Comparison of ENCODE assay signal across 14 cellular contexts in the genomic region with DNA sequence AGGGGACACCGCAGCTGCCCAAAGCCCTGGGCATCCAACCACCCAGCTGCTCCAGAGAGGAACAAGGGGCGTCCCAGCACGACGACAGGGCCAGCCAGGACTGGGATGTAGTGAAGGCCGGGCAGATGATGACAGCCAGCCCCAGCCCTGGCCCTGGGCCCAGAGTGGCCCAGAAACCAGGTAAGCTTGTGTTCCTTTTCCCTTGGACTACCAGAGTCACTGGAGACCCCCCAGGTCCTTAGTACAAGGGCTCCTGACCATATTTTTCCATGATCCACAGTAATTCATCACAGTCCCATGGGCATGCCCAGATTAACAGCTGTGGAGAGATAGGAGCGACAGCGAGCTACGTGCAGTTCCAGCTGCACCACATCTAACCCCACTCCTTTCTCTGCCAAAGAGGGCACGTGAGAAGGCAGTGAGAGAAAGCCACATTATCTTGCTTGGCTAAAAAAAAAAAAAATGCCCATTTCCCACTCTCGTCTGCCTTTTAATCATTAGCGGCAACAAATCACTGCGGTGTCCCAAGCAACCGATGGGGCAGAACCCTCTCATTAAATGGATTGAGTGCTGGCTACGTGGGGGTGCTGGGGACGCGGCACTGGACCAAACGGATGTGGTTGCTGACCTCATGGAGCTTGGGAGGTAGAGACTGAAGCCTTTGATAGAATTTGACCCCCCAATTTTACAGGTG. TPM values are rescaled to one million over a fixed set of nuclear protein-coding genes. Genes with fewer than 3 reads are reported as not detected.
DNase-seq lines count a peak whose midpoint lies in the region; ATAC-seq, FAIRE-seq and TF ChIP-seq lines count a peak whose summit lies in the region.
"Had no signal": no experiment of that assay in that cellular context is flagged by ENCODE, and none has a peak within 500 bp of the region (broad histone marks: within the 10 kb centered on the region; RNA-seq: fewer than 3 reads in every experiment).

No MANE protein-coding gene starts in this region.

- TF ChIP-seq CTCF in thoracic aorta (IDR thresholded peaks at IDR 0.05) (no peak), D721Med (IDR thresholded peaks at IDR 0.05; ENCODE audit: insufficient read depth, missing control alignments) (no peak)

- H3K9me3 ChIP-seq in esophagus (ENCODE audit: control insufficient read depth in 2 of 2, insufficient read depth in 1 of 2, low read depth in 1 of 2, low read length in 1 of 2) (no peaks in the 10 kb centered on the region), thoracic aorta (no peaks in the 10 kb centered on the region)
- H3K9me3 ChIP-seq: MG63 had no signal

- H3K36me3 Mint-ChIP-seq in activated T-helper 17 cell treated with anti-CD3 and anti-CD28 coated beads, Interleukin-2, amount 50 U/mL, for 72 hours (ENCODE audit: low read depth) = no peaks in the 10 kb centered on the region

- H3K27me3 Mint-ChIP-seq in activated T-helper 17 cell treated with anti-CD3 and anti-CD28 coated beads, Interleukin-2, amount 50 U/mL, for 72 hours = peaks cover 8% of the 10 kb centered on the region

- peak overlapping the region; percentile 40 to 63 for H3K27ac ChIP-seq in esophagus (ENCODE audit: low read depth in 2 of 2, low read length in 1 of 2)
- H3K27ac ChIP-seq in thoracic aorta = peak overlapping the region; percentile 96 to 99

- H3K36me3 ChIP-seq in esophagus (ENCODE audit: control insufficient read depth in 2 of 2, insufficient read depth in 2 of 2, low read length in 1 of 2) (no peaks in the 10 kb centered on the region), thoracic aorta (no peaks in the 10 kb centered on the region)
- H3K36me3 ChIP-seq: MG63 had no signal

- H3K27ac Mint-ChIP-seq in activated T-helper 17 cell treated with anti-CD3 and anti-CD28 coated beads, Interleukin-2, amount 50 U/mL, for 72 hours = no peak overlapping the region

- peak; percentile 11 for ATAC-seq in thoracic aorta (ENCODE audit: insufficient number of reproducible peaks, low FRiP score, low read depth)
- ATAC-seq in GM18861 (IDR thresholded peaks at IDR 0.05; ENCODE audit: unreplicated experiment) = no peak
- no peak for ATAC-seq in activated T-helper 17 cell treated with anti-CD3 and anti-CD28 coated beads, Interleukin-2, amount 50 U/mL, for 72 hours (replicated peaks)
- ATAC-seq: GM12878 had no signal

- 67% methylated on average over 17 of the region's 17 CpGs for WGBS in esophagus, 2 donors

- H3K4me3 Mint-ChIP-seq in activated T-helper 17 cell treated with anti-CD3 and anti-CD28 coated beads, Interleukin-2, amount 50 U/mL, for 72 hours = no peak overlapping the region

- H3K9me3 Mint-ChIP-seq in activated T-helper 17 cell treated with anti-CD3 and anti-CD28 coated beads, Interleukin-2, amount 50 U/mL, for 72 hours = no peaks in the 10 kb centered on the region

- no peaks in the 10 kb centered on the region for H3K27me3 ChIP-seq in esophagus (ENCODE audit: control insufficient read depth in 1 of 2, insufficient read depth in 2 of 2, low read length in 2 of 2)
- H3K27me3 ChIP-seq in thoracic aorta (replicated peaks; ENCODE audit: insufficient read depth) = no peaks in the 10 kb centered on the region
- H3K27me3 ChIP-seq: MG63 had no signal

- H3K4me1 Mint-ChIP-seq in activated T-helper 17 cell treated with anti-CD3 and anti-CD28 coated beads, Interleukin-2, amount 50 U/mL, for 72 hours = peaks cover 8% of the 10 kb centered on the region

- H3K4me3 ChIP-seq in esophagus (ENCODE audit: low read depth in 1 of 2, low read length in 2 of 2) (no peak overlapping the region), thoracic aorta (peak overlapping the region; percentile 9)
- H3K4me3 ChIP-seq: GM12878, MG63 had no signal

- peak; percentile 84 for DNase-seq in NCI-H2171 treated with DMSO at 0.1 percent for 48 hours (lab: John Stamatoyannopoulos, UW)
- DNase-seq in lung microvascular endothelial cell (ENCODE audit: low read depth in 2 of 2) = peak; percentile 49 to 96
- no peak for DNase-seq in thoracic aorta (ENCODE audit: low spot score)
- no peak for DNase-seq in D721Med (ENCODE audit: insufficient read length, low spot score)
- no peak for DNase-seq in SHP77 treated with DMSO at 0.1 percent for 48 hours (lab: John Stamatoyannopoulos, UW)
- DNase-seq: activated CD4-positive, alpha-beta T cell treated with anti-CD3 and anti-CD28 coated beads for 4 hours; activated effector memory CD4-positive, alpha-beta T cell treated with anti-CD3 and anti-CD28 coated beads, Interleukin-2, amount 50 U/mL, for 16 hours; MG63 had no signal

- H3K4me1 ChIP-seq in esophagus (ENCODE audit: control insufficient read depth in 2 of 2, insufficient read depth in 2 of 2, low read length in 1 of 2) (peaks cover 19 to 25% of the 10 kb centered on the region in 2 donors), thoracic aorta (ENCODE audit: control insufficient read depth in 1 of 2, low read depth in 2 of 2) (peaks cover 53 to 91% of the 10 kb centered on the region in 2 donors)

- FAIRE-seq in D721Med (lab: Jason Lieb, UNC) = no peak
- FAIRE-seq: GM12878 had no signal

RNA-seq across cellular contexts. Expression of a gene that starts 21.7 kb away (rescaled TPM):
- 1 to 10 TPM; 4.3 to 5.0 TPM for polyA plus RNA-seq in esophagus
- total RNA-seq in lung microvascular endothelial cell (7.4 and 10.7 TPM in 2 replicates), thoracic aorta (100 to 1,000 TPM; 191 to 226 TPM)
- total RNA-seq in activated T-helper 17 cell treated with anti-CD3 and anti-CD28 coated beads, Interleukin-2, amount 50 U/mL, for 72 hours = under 1 TPM; 0.04 to 0.37 TPM
- total RNA-seq: SK-MEL-5 had no signal
- polyA plus RNA-seq: neural cell had no signal

RNA-seq across cellular contexts. Expression of a gene that starts 42.3 kb away (rescaled TPM):
- polyA plus RNA-seq in esophagus = under 1 TPM; 0.05 to 0.24 TPM
- total RNA-seq in lung microvascular endothelial cell (0.22 and 0.40 TPM in 2 replicates), thoracic aorta (1 to 10 TPM in 1 of 2 donors, under 1 TPM in 1; 0.81 to 2.8 TPM)
- under 1 TPM; 0.06 to 0.21 TPM for total RNA-seq in activated T-helper 17 cell treated with anti-CD3 and anti-CD28 coated beads, Interleukin-2, amount 50 U/mL, for 72 hours
- total RNA-seq: SK-MEL-5 had no signal
- polyA plus RNA-seq: neural cell had no signal

Comparison
In these comparisons a context has a peak if more than half of its experiments do, and no peak if none do; other contexts are left out.
1. DNase-seq: peak in NCI-H2171 treated with DMSO at 0.1 percent for 48 hours (single experiment) and lung microvascular endothelial cell (2 of 2); none in thoracic aorta (single experiment), D721Med (single experiment) and SHP77 treated with DMSO at 0.1 percent for 48 hours (single experiment).
2. RNA of a gene that starts 21.7 kb away (total RNA-seq): 191 to 226 TPM in thoracic aorta; 7.4 to 10.7 TPM in lung microvascular endothelial cell and 0.04 to 0.37 TPM in activated T-helper 17 cell treated with anti-CD3 and anti-CD28 coated beads, Interleukin-2, amount 50 U/mL, for 72 hours; every median in the first group is over 10 times any median in the second.